ENCODE assay signal across 8 cellular contexts in the genomic region with DNA sequence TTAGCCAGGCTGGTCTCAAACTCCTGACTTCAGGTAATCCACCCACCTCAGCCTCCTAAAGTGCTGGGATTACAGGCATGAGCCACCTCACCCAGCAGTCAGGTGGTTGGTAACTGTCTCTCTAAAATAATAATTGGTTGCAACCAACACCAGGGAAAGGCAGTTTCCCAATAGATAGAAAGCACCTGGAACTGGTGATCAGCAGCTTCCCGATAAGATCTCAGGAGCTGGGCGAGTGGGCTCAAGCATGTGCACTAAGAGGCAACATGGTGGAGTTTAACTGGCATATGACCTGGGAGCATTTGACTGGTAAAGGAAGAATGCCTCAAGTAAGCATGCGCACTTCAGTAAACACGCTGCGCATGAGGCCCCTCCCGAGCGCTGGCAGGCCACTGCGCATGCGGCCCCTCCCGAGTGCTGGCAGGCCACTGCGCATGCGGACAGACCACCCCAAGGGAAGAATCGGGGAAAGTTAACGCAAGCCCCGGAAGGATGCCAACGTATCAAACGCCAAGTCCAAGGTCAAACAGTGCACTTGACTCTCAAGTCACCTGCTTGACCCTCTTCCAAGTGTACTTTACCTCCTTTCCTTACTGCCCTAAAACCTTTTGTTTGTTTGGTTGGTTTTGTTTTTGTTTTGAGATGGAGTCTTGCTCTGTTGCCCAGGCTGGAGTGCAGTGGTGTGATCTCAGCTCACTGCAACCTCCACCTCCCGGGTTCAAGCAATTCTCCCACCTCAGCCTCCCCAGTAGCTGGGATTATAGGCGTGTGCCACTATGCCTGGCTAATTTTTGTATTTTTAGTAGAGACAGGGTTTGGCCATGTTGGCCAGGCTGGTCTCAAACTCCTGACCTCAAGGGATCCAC. TPM values are rescaled to one million over a fixed set of nuclear protein-coding genes. Genes with fewer than 3 reads are reported as not detected.
DNase-seq lines count a peak whose midpoint lies in the region; ATAC-seq, FAIRE-seq and TF ChIP-seq lines count a peak whose summit lies in the region.
"Not testable (repeated sequence)": the region's sequence is repeated elsewhere in the genome, so short reads cannot be mapped to it uniquely, and the experiment has no call there.

No MANE protein-coding gene starts in this region.

- intact Hi-C loops in lower lobe of right lung (cut with DNase I) = not testable (repeated sequence)

- H3K79me2 ChIP-seq in fibroblast of lung (ENCODE audit: control insufficient read depth, insufficient read depth, low read length) = not testable (repeated sequence)

- 38 to 49% (median 40%) methylated on average over 19 of the region's 19 CpGs for WGBS in small intestine, 3 donors

- ATAC-seq in lower lobe of right lung = peak; percentile 85 to 87

- not testable (repeated sequence) for H3K36me3 Mint-ChIP-seq in stimulated activated naive CD8-positive, alpha-beta T cell treated with anti-CD3 and anti-CD28 coated beads, Interleukin-15, Interleukin-2, amounts not matched to agents 100 ng/mL and 50 ng/mL, for 24 hours (ENCODE audit: low read depth)

- not testable (repeated sequence) for H3K36me3 ChIP-seq in adipocyte (ENCODE audit: control insufficient read depth, insufficient read depth, low read length, severe bottlenecking); fibroblast of lung (ENCODE audit: control insufficient read depth, insufficient read depth, low read length); lower lobe of right lung; small intestine (ENCODE audit: control insufficient read depth in 2 of 2, insufficient read depth in 2 of 2, low read length in 2 of 2)

- peak overlapping the region; percentile 5 for H3K4me3 ChIP-seq in adipocyte (ENCODE audit: low read length)
- H3K4me3 ChIP-seq in fibroblast of lung (replicated peaks in 1 of 4; ENCODE audit: control extremely low read depth in 1 of 4, insufficient read depth in 1 of 4, low read depth in 3 of 4, low read length in 4 of 4) = peak overlapping the region in 2 of 4 experiments; percentile 27 to 39
- peak overlapping the region; percentile 28 for H3K4me3 ChIP-seq in lower lobe of right lung
- H3K4me3 ChIP-seq in small intestine (ENCODE audit: low read depth in 1 of 2, low read length in 2 of 2) = not testable (repeated sequence)

- peak overlapping the region; percentile 15 for H3K4me2 ChIP-seq in fibroblast of lung (ENCODE audit: extremely low read depth, insufficient read depth, low read length)

- not testable (repeated sequence) for H3K27ac ChIP-seq in fibroblast of lung (ENCODE audit: insufficient read depth, low read length); lower lobe of right lung; small intestine (ENCODE audit: low read depth in 1 of 2, low read length in 1 of 2)

- not testable (repeated sequence) for H3K27me3 ChIP-seq in adipocyte (replicated peaks; ENCODE audit: control insufficient read depth, insufficient read depth, low read length); fibroblast of lung (ENCODE audit: control insufficient read depth, insufficient read depth, low read length); lower lobe of right lung (ENCODE audit: low read depth); small intestine (ENCODE audit: control insufficient read depth in 2 of 2, insufficient read depth in 2 of 2, low read length in 2 of 2)

- not testable (repeated sequence) for FAIRE-seq in small intestine (lab: Jason Lieb, UNC)

- peak overlapping the region; percentile 71 for H2AFZ ChIP-seq in fibroblast of lung (ENCODE audit: low read length)

- TF ChIP-seq CTCF in fibroblast of lung (conservative IDR thresholded peaks at IDR 0.05 in 1 of 2, IDR thresholded peaks at IDR 0.05 in 1 of 2; ENCODE audit: low read depth in 1 of 2, low read length in 2 of 2); lower lobe of right lung (IDR thresholded peaks at IDR 0.05): not testable (repeated sequence)

- H3K27ac Mint-ChIP-seq in stimulated activated naive CD8-positive, alpha-beta T cell treated with anti-CD3 and anti-CD28 coated beads, Interleukin-15, Interleukin-2, amounts not matched to agents 100 ng/mL and 50 ng/mL, for 24 hours = peak overlapping the region; percentile 34

- not testable (repeated sequence) for H4K20me1 ChIP-seq in fibroblast of lung (ENCODE audit: control insufficient read depth, extremely low read depth, insufficient read depth, low read length)

- not testable (repeated sequence) for H3K9me3 ChIP-seq in adipocyte (ENCODE audit: control insufficient read depth, low read length); fibroblast of lung (ENCODE audit: control insufficient read depth, insufficient read depth, low read depth, low read length); lower lobe of right lung; small intestine (ENCODE audit: control insufficient read depth, low read depth)

- DNase-seq in DMS153 (lab: John Stamatoyannopoulos, UW) = peak; percentile 55
- peak; percentile 83 to 88 for DNase-seq in NCI-H1930 (lab: John Stamatoyannopoulos, UW)
- peak; percentile 16 to 18 for DNase-seq in activated CD4-positive, alpha-beta T cell treated with anti-CD3 and anti-CD28 coated beads, Interleukin-2, amount 50 U/mL, for 4 hours
- peak; percentile 86 for DNase-seq in adipocyte (ENCODE audit: low read depth)
- peak; percentile 68 to 80 for DNase-seq in fibroblast of lung (ENCODE audit: low read depth in 2 of 2)
- peak; percentile 81 for DNase-seq in lower lobe of right lung
- DNase-seq in small intestine = peak; percentile 57

- not testable (repeated sequence) for H3K9ac ChIP-seq in adipocyte (ENCODE audit: low read length); fibroblast of lung (ENCODE audit: insufficient read depth, low read length)

- H3K9me3 Mint-ChIP-seq in stimulated activated naive CD8-positive, alpha-beta T cell treated with anti-CD3 and anti-CD28 coated beads, Interleukin-15, Interleukin-2, amounts not matched to agents 100 ng/mL and 50 ng/mL, for 24 hours = not testable (repeated sequence)

- H3K4me3 Mint-ChIP-seq in stimulated activated naive CD8-positive, alpha-beta T cell treated with anti-CD3 and anti-CD28 coated beads, Interleukin-15, Interleukin-2, amounts not matched to agents 100 ng/mL and 50 ng/mL, for 24 hours = not testable (repeated sequence)

- not testable (repeated sequence) for H3K4me1 ChIP-seq in adipocyte (ENCODE audit: control insufficient read depth, insufficient read depth, low read length); fibroblast of lung (ENCODE audit: control insufficient read depth, extremely low read depth, insufficient read depth, low read length); lower lobe of right lung; small intestine (ENCODE audit: control insufficient read depth in 2 of 2, insufficient read depth in 1 of 2, low read depth in 1 of 2, low read length in 1 of 2)

- not testable (repeated sequence) for H3K4me1 Mint-ChIP-seq in stimulated activated naive CD8-positive, alpha-beta T cell treated with anti-CD3 and anti-CD28 coated beads, Interleukin-15, Interleukin-2, amounts not matched to agents 100 ng/mL and 50 ng/mL, for 24 hours (ENCODE audit: low read depth)

- not testable (repeated sequence) for H3K27me3 Mint-ChIP-seq in stimulated activated naive CD8-positive, alpha-beta T cell treated with anti-CD3 and anti-CD28 coated beads, Interleukin-15, Interleukin-2, amounts not matched to agents 100 ng/mL and 50 ng/mL, for 24 hours

RNA-seq across cellular contexts. Expression of a gene that starts 34.2 kb away (rescaled TPM):
- total RNA-seq in fibroblast of lung (0.50 and 1.0 TPM in 2 replicates), lower lobe of right lung (0.92 TPM)
- polyA plus RNA-seq in fibroblast of lung (0.10 and 0.21 TPM in 2 replicates), small intestine (1 to 10 TPM in 1 of 3 donors, under 1 TPM in 1, not detected in 1; 0.27 to 3.6 TPM)
- 0.37 and 0.40 TPM in 2 replicates for polyA plus RNA-seq in fibroblast of lung (2012)
- polyA minus RNA-seq in fibroblast of lung (ENCODE audit: low replicate concordance) = 0.31 TPM in 1 of 2 replicates, not detected in the other

Comparison
In these comparisons a context has a peak if more than half of its experiments do, and no peak if none do; other contexts are left out.
1. DNase-seq: peak in every context shown above with its lines; median percentile 86 in adipocyte; 86 in NCI-H1930; 81 in lower lobe of right lung; 74 in fibroblast of lung; 57 in small intestine; 55 in DMS153; 17 in activated CD4-positive, alpha-beta T cell treated with anti-CD3 and anti-CD28 coated beads, Interleukin-2, amount 50 U/mL, for 4 hours.